1 cellular context compared by ENCODE assay signal in genomic region chr18:23225518-23225917, GRCh38.
TF ChIP-seq lines count a peak whose summit lies in the region.

No MANE protein-coding gene starts in this region.

TF ChIP-seq in WTC11, 78 proteins besides CTCF, POLR2A, EP300 and RAD21 (continued from another document):
- TF ChIP-seq ZNF532 (CRISPR knock-in tag; IDR thresholded peaks at IDR 0.05; ENCODE audit: borderline replicate concordance) (no peak), AR (CRISPR knock-in tag; IDR thresholded peaks at IDR 0.05) (no peak)
TF ChIP-seq in WTC11: peak in this region for 0.
